In genomic region chr10:77636967-77637473, GRCh38 we compare ENCODE assay signal across 9 cellular contexts. TPM values are rescaled to one million over a fixed set of nuclear protein-coding genes. Genes with fewer than 3 reads are reported as not detected.
A peak's percentile ranks its signal among the peaks of the same experiment; 100 is the strongest.
DNase-seq lines count a peak whose midpoint lies in the region; ATAC-seq and TF ChIP-seq lines count a peak whose summit lies in the region.
"Had no signal": no experiment of that assay in that cellular context is flagged by ENCODE, and none has a peak within 500 bp of the region (broad histone marks: within the 10 kb centered on the region; RNA-seq: fewer than 3 reads in every experiment).

No MANE protein-coding gene starts in this region.

- TF ChIP-seq EP300 in stomach (IDR thresholded peaks at IDR 0.05): no peak

- intact Hi-C loops in stomach (cut with DNase I; ENCODE audit: low total_unique reads): no loop called here

- peaks cover 82% of the 10 kb centered on the region for H3K27me3 ChIP-seq in iPS-20b (ENCODE audit: insufficient read depth, low read length)
- H3K27me3 ChIP-seq in stomach: peaks cover 0 to 85% (median 34%) of the 10 kb centered on the region in 3 donors

- no peaks in the 10 kb centered on the region for H3K9me3 Mint-ChIP-seq in activated naive CD8-positive, alpha-beta T cell treated with anti-CD3 and anti-CD28 coated beads, Interleukin-2, amount 50 U/mL, for 24 hours

- H3K27ac ChIP-seq in iPS-20b (ENCODE audit: low read length) (no peak overlapping the region), stomach (peak overlapping the region in 4 of 5 donors; percentile 70 to 84 (median 73))

- H3K9ac ChIP-seq in iPS-20b (ENCODE audit: low read depth, low read length): peak overlapping the region; percentile 23; the same call in 1 of the 2 replicates

- WGBS in stomach, 5 donors: 1 to 4% (median 3%) methylated on average over 15 to 52 of the region's 52 CpGs

- peak overlapping the region; percentile 64 for H3K4me3 Mint-ChIP-seq in activated naive CD8-positive, alpha-beta T cell treated with anti-CD3 and anti-CD28 coated beads, Interleukin-2, amount 50 U/mL, for 24 hours

- no peak for TF ChIP-seq CTCF in stomach (IDR thresholded peaks at IDR 0.05)

- no peak for ATAC-seq in activated naive CD8-positive, alpha-beta T cell treated with anti-CD3 and anti-CD28 coated beads, Interleukin-2, amount 50 U/mL, for 24 hours
- no peak for ATAC-seq in HG02840 (IDR thresholded peaks at IDR 0.05; ENCODE audit: low FRiP score, unreplicated experiment)

- H3K27ac Mint-ChIP-seq in activated naive CD8-positive, alpha-beta T cell treated with anti-CD3 and anti-CD28 coated beads, Interleukin-2, amount 50 U/mL, for 24 hours: no peak overlapping the region

- peak; percentile 22 for DNase-seq in NCI-H2227 (lab: John Stamatoyannopoulos, UW; ENCODE audit: unreplicated experiment)
- no peak for DNase-seq in NCI-H2227 treated with DMSO at 0.1 percent for 48 hours (lab: John Stamatoyannopoulos, UW)
- DNase-seq in activated naive CD8-positive, alpha-beta T cell treated with anti-CD3 and anti-CD28 coated beads, Interleukin-2, amount 50 U/mL, for 24 hours: no peak
- no peak for DNase-seq in stomach
- no peak for DNase-seq in SK-N-DZ (ENCODE audit: low spot score)
- no peak for DNase-seq in stimulated activated CD8-positive, alpha-beta memory T cell treated with anti-CD3 and anti-CD28 coated beads, Interleukin-4, amount 100 ng/mL, for 48 hours
- DNase-seq: KG1 had no signal

- H3K4me1 ChIP-seq in iPS-20b (ENCODE audit: insufficient read depth, low read length): peaks cover 16% of the 10 kb centered on the region; the same call in 1 of the 2 replicates
- peaks cover 9 to 63% (median 41%) of the 10 kb centered on the region in 4 donors for H3K4me1 ChIP-seq in stomach

- TF ChIP-seq POLR2A in stomach (IDR thresholded peaks at IDR 0.05): no peak

- peaks cover 4% of the 10 kb centered on the region for H3K4me1 Mint-ChIP-seq in activated naive CD8-positive, alpha-beta T cell treated with anti-CD3 and anti-CD28 coated beads, Interleukin-2, amount 50 U/mL, for 24 hours

- H3K4me3 ChIP-seq in iPS-20b (ENCODE audit: low read length) (peak overlapping the region; percentile 86), stomach (peak overlapping the region; percentile 56 to 62 (median 60))

- H3K36me3 ChIP-seq in iPS-20b (ENCODE audit: insufficient read depth, low read depth, low read length): no peaks in the 10 kb centered on the region
- H3K36me3 ChIP-seq in stomach: no peaks in the 10 kb centered on the region

- H3K9me3 ChIP-seq in iPS-20b (ENCODE audit: insufficient read depth, low read depth, low read length) (peaks cover 2% of the 10 kb centered on the region; the same call in 1 of the 2 replicates), stomach (no peaks in the 10 kb centered on the region)

- H3K27me3 Mint-ChIP-seq in activated naive CD8-positive, alpha-beta T cell treated with anti-CD3 and anti-CD28 coated beads, Interleukin-2, amount 50 U/mL, for 24 hours: peaks cover 70% of the 10 kb centered on the region

- H3K36me3 Mint-ChIP-seq in activated naive CD8-positive, alpha-beta T cell treated with anti-CD3 and anti-CD28 coated beads, Interleukin-2, amount 50 U/mL, for 24 hours (ENCODE audit: low read depth): no peaks in the 10 kb centered on the region

RNA-seq across cellular contexts. Expression of gene KCNMA1, which starts 0.6 kb away (rescaled TPM):
- 100 to 1,000 TPM in 2 of 5 donors, 10 to 100 TPM in 3; 41.4 to 155 (median 76.9) TPM for total RNA-seq in stomach
- 10 to 100 TPM in 1 of 3 donors, 1 to 10 TPM in 1, under 1 TPM in 1; 0.92 to 26.0 (median 2.8) TPM for polyA plus RNA-seq in stomach
- polyA plus RNA-seq in SK-N-DZ (2014; cell fraction: cytosol; rRNA removed): 2.3 and 2.7 TPM in 2 replicates
- 3.3 and 5.0 TPM in 2 replicates for polyA plus RNA-seq in SK-N-DZ (2014; cell fraction: nucleus; rRNA removed)
